In the genomic region with DNA sequence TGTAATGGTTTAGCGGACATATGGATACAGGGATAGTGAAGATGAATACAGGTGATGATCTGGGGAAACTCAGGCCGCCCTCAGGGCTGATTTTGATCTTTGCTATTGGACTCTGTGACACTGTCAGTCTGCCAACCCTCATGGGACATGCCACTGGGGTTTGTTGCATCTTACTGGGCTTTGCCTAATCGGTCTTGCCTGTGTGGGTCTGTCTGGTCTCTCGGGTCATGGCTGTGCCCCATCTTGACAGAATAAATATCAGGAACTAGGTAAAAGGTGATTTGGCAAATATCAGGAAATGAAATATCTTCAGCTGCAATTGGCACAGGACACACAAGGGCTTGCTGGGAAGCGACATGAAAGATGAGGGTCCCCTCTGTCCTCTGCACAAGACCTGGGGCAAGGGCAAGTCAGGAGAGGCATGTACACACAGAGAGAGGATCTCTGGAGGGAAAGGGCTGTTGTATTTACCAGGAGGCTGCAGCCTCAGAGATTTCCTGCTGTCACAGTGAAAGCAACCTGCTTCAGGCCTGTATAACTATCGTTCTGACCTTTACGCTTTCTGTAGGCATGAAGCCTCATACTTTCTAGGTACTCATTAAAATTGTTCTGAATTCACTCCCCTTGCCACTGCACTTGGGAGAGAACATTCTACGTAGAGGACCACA, we compare ENCODE assay signal across 1 cellular context.
TF ChIP-seq lines count a peak whose summit lies in the region.

No MANE protein-coding gene starts in this region.

TF ChIP-seq in liver, 16 proteins besides CTCF, POLR2A, EP300 and RAD21:
- TF ChIP-seq RXRA (IDR thresholded peaks at IDR 0.05) (peak; percentile 97 to 99), TAF1 (conservative IDR thresholded peaks at IDR 0.05) (no peak), FOXA2 (IDR thresholded peaks at IDR 0.05) (peak; percentile 51), SP1 (IDR thresholded peaks at IDR 0.05) (peak; percentile 92), HNF4G (IDR thresholded peaks at IDR 0.05) (peak; percentile 75), GABPA (IDR thresholded peaks at IDR 0.05 in 1 of 2, conservative IDR thresholded peaks at IDR 0.05 in 1 of 2) (peak in 1 of 2 donors; percentile 27), NR2F2 (IDR thresholded peaks at IDR 0.05) (peak; percentile 19), FOXA1 (IDR thresholded peaks at IDR 0.05) (peak; percentile 19), EGR1 (IDR thresholded peaks at IDR 0.05; ENCODE audit: low read depth in 2 of 2) (no peak), HNF4A (conservative IDR thresholded peaks at IDR 0.05) (peak; percentile 94 to 95), YY1 (IDR thresholded peaks at IDR 0.05) (peak; percentile 38), JUND (IDR thresholded peaks at IDR 0.05) (peak; percentile 56 to 85)
- TF ChIP-seq, protein P1, sequence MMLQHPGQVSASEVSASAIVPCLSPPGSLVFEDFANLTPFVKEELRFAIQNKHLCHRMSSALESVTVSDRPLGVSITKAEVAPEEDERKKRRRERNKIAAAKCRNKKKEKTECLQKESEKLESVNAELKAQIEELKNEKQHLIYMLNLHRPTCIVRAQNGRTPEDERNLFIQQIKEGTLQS (IDR thresholded peaks at IDR 0.05) = peak; percentile 58
- TF ChIP-seq, protein P2, sequence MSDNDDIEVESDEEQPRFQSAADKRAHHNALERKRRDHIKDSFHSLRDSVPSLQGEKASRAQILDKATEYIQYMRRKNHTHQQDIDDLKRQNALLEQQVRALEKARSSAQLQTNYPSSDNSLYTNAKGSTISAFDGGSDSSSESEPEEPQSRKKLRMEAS (IDR thresholded peaks at IDR 0.05) = peak; percentile 73
- TF ChIP-seq, protein P3, sequence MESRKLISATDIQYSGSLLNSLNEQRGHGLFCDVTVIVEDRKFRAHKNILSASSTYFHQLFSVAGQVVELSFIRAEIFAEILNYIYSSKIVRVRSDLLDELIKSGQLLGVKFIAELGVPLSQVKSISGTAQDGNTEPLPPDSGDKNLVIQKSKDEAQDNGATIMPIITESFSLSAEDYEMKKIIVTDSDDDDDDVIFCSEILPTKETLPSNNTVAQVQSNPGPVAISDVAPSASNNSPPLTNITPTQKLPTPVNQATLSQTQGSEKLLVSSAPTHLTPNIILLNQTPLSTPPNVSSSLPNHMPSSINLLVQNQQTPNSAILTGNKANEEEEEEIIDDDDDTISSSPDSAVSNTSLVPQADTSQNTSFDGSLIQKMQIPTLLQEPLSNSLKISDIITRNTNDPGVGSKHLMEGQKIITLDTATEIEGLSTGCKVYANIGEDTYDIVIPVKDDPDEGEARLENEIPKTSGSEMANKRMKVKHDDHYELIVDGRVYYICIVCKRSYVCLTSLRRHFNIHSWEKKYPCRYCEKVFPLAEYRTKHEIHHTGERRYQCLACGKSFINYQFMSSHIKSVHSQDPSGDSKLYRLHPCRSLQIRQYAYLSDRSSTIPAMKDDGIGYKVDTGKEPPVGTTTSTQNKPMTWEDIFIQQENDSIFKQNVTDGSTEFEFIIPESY (IDR thresholded peaks at IDR 0.05) = peak; percentile 74
- TF ChIP-seq, protein P4, sequence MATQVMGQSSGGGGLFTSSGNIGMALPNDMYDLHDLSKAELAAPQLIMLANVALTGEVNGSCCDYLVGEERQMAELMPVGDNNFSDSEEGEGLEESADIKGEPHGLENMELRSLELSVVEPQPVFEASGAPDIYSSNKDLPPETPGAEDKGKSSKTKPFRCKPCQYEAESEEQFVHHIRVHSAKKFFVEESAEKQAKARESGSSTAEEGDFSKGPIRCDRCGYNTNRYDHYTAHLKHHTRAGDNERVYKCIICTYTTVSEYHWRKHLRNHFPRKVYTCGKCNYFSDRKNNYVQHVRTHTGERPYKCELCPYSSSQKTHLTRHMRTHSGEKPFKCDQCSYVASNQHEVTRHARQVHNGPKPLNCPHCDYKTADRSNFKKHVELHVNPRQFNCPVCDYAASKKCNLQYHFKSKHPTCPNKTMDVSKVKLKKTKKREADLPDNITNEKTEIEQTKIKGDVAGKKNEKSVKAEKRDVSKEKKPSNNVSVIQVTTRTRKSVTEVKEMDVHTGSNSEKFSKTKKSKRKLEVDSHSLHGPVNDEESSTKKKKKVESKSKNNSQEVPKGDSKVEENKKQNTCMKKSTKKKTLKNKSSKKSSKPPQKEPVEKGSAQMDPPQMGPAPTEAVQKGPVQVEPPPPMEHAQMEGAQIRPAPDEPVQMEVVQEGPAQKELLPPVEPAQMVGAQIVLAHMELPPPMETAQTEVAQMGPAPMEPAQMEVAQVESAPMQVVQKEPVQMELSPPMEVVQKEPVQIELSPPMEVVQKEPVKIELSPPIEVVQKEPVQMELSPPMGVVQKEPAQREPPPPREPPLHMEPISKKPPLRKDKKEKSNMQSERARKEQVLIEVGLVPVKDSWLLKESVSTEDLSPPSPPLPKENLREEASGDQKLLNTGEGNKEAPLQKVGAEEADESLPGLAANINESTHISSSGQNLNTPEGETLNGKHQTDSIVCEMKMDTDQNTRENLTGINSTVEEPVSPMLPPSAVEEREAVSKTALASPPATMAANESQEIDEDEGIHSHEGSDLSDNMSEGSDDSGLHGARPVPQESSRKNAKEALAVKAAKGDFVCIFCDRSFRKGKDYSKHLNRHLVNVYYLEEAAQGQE (IDR thresholded peaks at IDR 0.05) = no peak
